Comparison of ENCODE assay signal across 16 cellular contexts in genomic region chr1:173301507-173301906, GRCh38.
"Had no signal": no experiment of that assay in that cellular context is flagged by ENCODE, and none has a peak within 500 bp of the region (broad histone marks: within the 10 kb centered on the region; RNA-seq: fewer than 3 reads in every experiment).

No MANE protein-coding gene starts in this region.

- H3K27ac ChIP-seq: adrenal gland, esophagus squamous epithelium, gastrocnemius medialis, tibial nerve, vagina had no signal

- ATAC-seq: activated CD4-positive, CD25-positive, alpha-beta regulatory T cell treated with anti-CD3 and anti-CD28 coated beads, Interleukin-2, amount 50 U/mL, for 24 hours; effector memory CD8-positive, alpha-beta T cell; gastrocnemius medialis; left cardiac atrium; natural killer cell treated with Interleukin-12 subunit alpha and Interleukin-12 subunit beta and Interleukin-15 and Interleukin-18, amount 100 ng/mL, for 72 hours; right cardiac atrium; stimulated activated naive B cell treated with anti-CD40 and anti-IgM and Interleukin-4, amounts not matched to agents 10 μg/mL and 1 μg/mL and 100 μg/mL, for 72 hours had no signal

- H3K9me3 ChIP-seq: adrenal gland, esophagus squamous epithelium, gastrocnemius medialis, tibial nerve, vagina had no signal

- H3K4me1 ChIP-seq: esophagus squamous epithelium, gastrocnemius medialis, tibial nerve had no signal

- H3K4me3 ChIP-seq: adrenal gland, esophagus squamous epithelium, gastrocnemius medialis, tibial nerve, vagina had no signal

- FAIRE-seq: small intestine had no signal

- H3K27me3 ChIP-seq: adrenal gland, esophagus squamous epithelium, gastrocnemius medialis, tibial nerve, vagina had no signal

- H3K36me3 ChIP-seq: adrenal gland, esophagus squamous epithelium, gastrocnemius medialis, tibial nerve, vagina had no signal

- DNase-seq: activated naive CD4-positive, alpha-beta T cell treated with anti-CD3 and anti-CD28 coated beads, Interleukin-2, amount 50 U/mL, for 16 hours; activated T-cell treated with anti-CD3 and anti-CD28 coated beads, Interleukin-2, amount 50 U/mL, for 1 hour; adrenal gland; effector memory CD8-positive, alpha-beta T cell; esophagus squamous epithelium; gastrocnemius medialis; hippocampal formation; left cardiac atrium; nucleus accumbens; right cardiac atrium; small intestine; stimulated activated naive B cell treated with anti-CD40 and anti-IgM and Interleukin-4, amounts not matched to agents 10 μg/mL and 1 μg/mL and 100 μg/mL, for 72 hours had no signal
